22 cellular contexts compared by ENCODE assay signal in the genomic region with DNA sequence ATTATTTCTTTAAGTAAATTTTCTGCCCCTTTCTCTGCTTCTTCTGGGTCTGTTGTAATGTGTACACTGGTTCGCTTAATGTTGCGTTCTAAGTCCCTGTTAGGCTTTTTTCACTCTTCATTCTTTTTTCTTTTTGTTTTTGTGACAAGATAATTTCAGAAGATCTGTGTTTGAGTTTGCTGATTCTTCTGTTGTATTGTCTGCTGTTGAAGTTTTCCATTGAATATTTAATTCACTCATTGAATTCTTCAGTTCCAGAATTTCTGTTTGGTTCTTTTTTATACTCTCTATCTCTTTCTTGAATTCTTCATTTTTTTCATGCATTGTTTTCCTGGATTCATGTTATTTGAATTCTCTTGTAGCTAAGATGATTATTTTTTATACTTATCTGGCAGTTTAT.
"Had no signal": no experiment of that assay in that cellular context is flagged by ENCODE, and none has a peak within 500 bp of the region (broad histone marks: within the 10 kb centered on the region; RNA-seq: fewer than 3 reads in every experiment).

No MANE protein-coding gene starts in this region.

- DNase-seq: colonic mucosa; cortex of kidney; effector CD8-positive, alpha-beta T cell; foreskin keratinocyte; heart left ventricle; hypothalamus; immature natural killer cell; left cardiac atrium; left lung; left ventricle myocardium superior; lower lobe of right lung; mesenchymal stem cell; mucosa of descending colon; naive B cell had no signal

- H3K4me1 ChIP-seq: colonic mucosa, left lung, lower lobe of right lung had no signal

- FAIRE-seq: endothelial cell of umbilical vein, frontal cortex, keratinocyte had no signal

- H3K79me2 ChIP-seq: hepatocyte had no signal

- H3K4me1 Mint-ChIP-seq: mesothelial cell of epicardium, naive B cell had no signal

- H3K27ac Mint-ChIP-seq: dendritic cell treated with granulocyte-macrophage colony-stimulating factor and Interleukin-4, amounts not matched to agents 40 ng/mL and 50 ng/mL, for 4 days; immature natural killer cell; mesothelial cell of epicardium; naive B cell had no signal

- H3K4me3 ChIP-seq: colonic mucosa, esophagus muscularis mucosa, gastroesophageal sphincter, heart left ventricle, hepatocyte, left lung, lower lobe of right lung, mucosa of descending colon had no signal

- H3K27me3 Mint-ChIP-seq: dendritic cell treated with granulocyte-macrophage colony-stimulating factor and Interleukin-4, amounts not matched to agents 40 ng/mL and 50 ng/mL, for 4 days; naive B cell had no signal

- H3K4me3 Mint-ChIP-seq: dendritic cell treated with granulocyte-macrophage colony-stimulating factor and Interleukin-4, amounts not matched to agents 40 ng/mL and 50 ng/mL, for 4 days; immature natural killer cell; mesothelial cell of epicardium had no signal

- H3K27ac ChIP-seq: colonic mucosa, esophagus muscularis mucosa, foreskin keratinocyte, gastroesophageal sphincter, heart left ventricle, hepatocyte, left lung, lower lobe of right lung had no signal

- ATAC-seq: foreskin keratinocyte, gastroesophageal sphincter, heart left ventricle, left cardiac atrium, left lung, left ventricle myocardium superior, lower lobe of right lung, mucosa of descending colon had no signal

- H2AFZ ChIP-seq: hepatocyte had no signal

- H3K9me3 ChIP-seq: colonic mucosa had no signal

- H3K27me3 ChIP-seq: colonic mucosa, esophagus muscularis mucosa, foreskin keratinocyte, gastroesophageal sphincter, heart left ventricle, hepatocyte, left lung had no signal

- H3K4me2 ChIP-seq: hepatocyte had no signal

- H3K36me3 ChIP-seq: colonic mucosa, lower lobe of right lung had no signal
